Comparison of ENCODE assay signal across 20 cellular contexts in genomic region chr22:46521994-46522393, GRCh38. TPM values are rescaled to one million over a fixed set of nuclear protein-coding genes. Genes with fewer than 3 reads are reported as not detected.
DNase-seq lines count a peak whose midpoint lies in the region; ATAC-seq, FAIRE-seq and TF ChIP-seq lines count a peak whose summit lies in the region.
"Had no signal": no experiment of that assay in that cellular context is flagged by ENCODE, and none has a peak within 500 bp of the region (broad histone marks: within the 10 kb centered on the region; RNA-seq: fewer than 3 reads in every experiment).

No MANE protein-coding gene starts in this region.

- H3K36me3 ChIP-seq in HepG2 (replicated peaks in 1 of 2; ENCODE audit: control insufficient read depth in 1 of 2, insufficient read depth in 2 of 2, low read length in 2 of 2), result no peaks in the 10 kb centered on the region
- no peaks in the 10 kb centered on the region for H3K36me3 ChIP-seq in right lobe of liver
- no peaks in the 10 kb centered on the region for H3K36me3 ChIP-seq in H7 (replicated peaks; ENCODE audit: control insufficient read depth, insufficient read depth, low read length)
- no peaks in the 10 kb centered on the region for H3K36me3 ChIP-seq in upper lobe of right lung

- CTCF ChIA-PET in HepG2 (lab: Yijun Ruan, JAX; ENCODE audit: low intra/inter-chr PET ratio, low total read pairs), result no interaction called here

- no peak overlapping the region for H3K9ac ChIP-seq in HepG2 (ENCODE audit: insufficient read depth, low read depth, low read length)

- H3K4me1 ChIP-seq in HepG2 (ENCODE audit: insufficient read depth, low read length) (peaks cover 16% of the 10 kb centered on the region), right lobe of liver (no peaks in the 10 kb centered on the region), upper lobe of right lung (peaks cover 13% of the 10 kb centered on the region)

- DNase-seq in HepG2 (ENCODE audit: low spot score) (no peak), right lobe of liver (no peak), H7 (peak; percentile 9), upper lobe of right lung (peak; percentile 27), NCI-H2171 treated with DMSO at 0.1 percent for 48 hours (lab: John Stamatoyannopoulos, UW) (no peak)
- DNase-seq: AML-193; Calu3; CD4-positive, alpha-beta T cell; CD8-positive, alpha-beta T cell; DMS79 treated with DMSO at 0.1 percent for 48 hours; GF-D8 had no signal

- TF ChIP-seq RAD21 in HepG2 (CRISPR knock-in tag; IDR thresholded peaks at IDR 0.05), result no peak

- H3K4me2 ChIP-seq in HepG2 (ENCODE audit: low read depth, low read length), result no peak overlapping the region
- H3K4me2 ChIP-seq: A549 had no signal

- in situ Hi-C loops in HepG2 (cut with HindIII; ENCODE audit: extremely low pct_ligation_motif_present, low pct_unique_long_range_greater_than_20kb), result no loop called here

- no TSS peak for BruUV-seq in HepG2 (replicated peaks; lab: Mats Ljungman, UMichigan)

- POLR2A ChIA-PET in HepG2 (lab: Yijun Ruan, JAX), result no interaction called here

- intact Hi-C loops in HepG2 (cut with micrococcal nuclease; ENCODE audit: unreplicated experiment), result no loop called here
- intact Hi-C loops in right lobe of liver (cut with DNase I), result no loop called here
- intact Hi-C loops in upper lobe of right lung (cut with DNase I), result no loop called here

- H3K4me3 ChIP-seq in HepG2 (replicated peaks in 1 of 3; ENCODE audit: insufficient read depth in 1 of 3, low read depth in 2 of 3, low read length in 3 of 3) (no peak overlapping the region), right lobe of liver (no peak overlapping the region), H7 (ENCODE audit: insufficient read depth, low read depth, low read length) (no peak overlapping the region), upper lobe of right lung (no peak overlapping the region)
- H3K4me3 ChIP-seq: A549 had no signal

- ATAC-seq in HepG2, result no peak
- ATAC-seq in right lobe of liver, result no peak
- ATAC-seq in upper lobe of right lung, result no peak
- ATAC-seq in HG03521 (IDR thresholded peaks at IDR 0.05; ENCODE audit: unreplicated experiment), result no peak
- ATAC-seq: A549; CD8-positive, alpha-beta T cell had no signal

- no peak for TF ChIP-seq CTCF in HepG2 (CRISPR knock-in tag; IDR thresholded peaks at IDR 0.05)
- TF ChIP-seq CTCF in right lobe of liver (IDR thresholded peaks at IDR 0.05), result no peak
- no peak for TF ChIP-seq CTCF in upper lobe of right lung (IDR thresholded peaks at IDR 0.05)

- FAIRE-seq in HepG2 (lab: Jason Lieb, UNC), result no peak
- FAIRE-seq: A549, D721Med, G401.6, GM12891, GM19239 had no signal

- no peaks in the 10 kb centered on the region for H4K20me1 ChIP-seq in HepG2 (ENCODE audit: insufficient read depth, low read length)

- WGBS in HepG2 (ENCODE audit: low lambda C conversion rate), result 53% methylated on average over 5 of the region's 5 CpGs
- WGBS in right lobe of liver (ENCODE audit: insufficient coverage, low coverage, low lambda C conversion rate, missing lambda C conversion rate), result 75% methylated on average over 5 of the region's 5 CpGs

- no peak for TF ChIP-seq POLR2A in HepG2 (IDR thresholded peaks at IDR 0.05; ENCODE audit: insufficient read depth in 1 of 2, low read depth in 2 of 2, low read length in 2 of 2)
- no peak for TF ChIP-seq POLR2A in right lobe of liver (IDR thresholded peaks at IDR 0.05)

- TF ChIP-seq EP300 in HepG2 (IDR thresholded peaks at IDR 0.05; ENCODE audit: low read depth in 2 of 2, low read length in 2 of 2) (no peak), HepG2 (CRISPR knock-in tag; IDR thresholded peaks at IDR 0.05; ENCODE audit: borderline replicate concordance) (no peak)

- H3K79me2 ChIP-seq in HepG2 (ENCODE audit: insufficient read depth, low read length), result no peaks in the 10 kb centered on the region

- peaks cover 3 to 35% of the 10 kb centered on the region in 2 experiments; a peak in 4 of 5 replicates for H3K27me3 ChIP-seq in HepG2 (ENCODE audit: control insufficient read depth in 1 of 2, insufficient read depth in 2 of 2, low read length in 2 of 2)
- no peaks in the 10 kb centered on the region for H3K27me3 ChIP-seq in right lobe of liver
- H3K27me3 ChIP-seq in H7 (ENCODE audit: control insufficient read depth, insufficient read depth, low read length), result no peaks in the 10 kb centered on the region
- H3K27me3 ChIP-seq in upper lobe of right lung, result no peaks in the 10 kb centered on the region

- H3K9me3 ChIP-seq in HepG2 (ENCODE audit: low read length), result no peaks in the 10 kb centered on the region
- no peaks in the 10 kb centered on the region for H3K9me3 ChIP-seq in right lobe of liver
- H3K9me3 ChIP-seq in upper lobe of right lung, result no peaks in the 10 kb centered on the region
- H3K9me3 ChIP-seq: A549, Caco-2 had no signal

- no peak overlapping the region for H2AFZ ChIP-seq in HepG2 (ENCODE audit: low read length)

- H3K27ac ChIP-seq in HepG2 (ENCODE audit: extremely low read length, insufficient read depth, low read length) (no peak overlapping the region), right lobe of liver (no peak overlapping the region), upper lobe of right lung (no peak overlapping the region)
- H3K27ac ChIP-seq: 22Rv1, C4-2B had no signal

TF ChIP-seq in HepG2, 621 proteins besides CTCF, POLR2A, EP300 and RAD21:
- no peak for TF ChIP-seq MTA3 (CRISPR knock-in tag; IDR thresholded peaks at IDR 0.05)
- 0 out of 2 replicates have a peak, but pooled peaks have one; percentile 4 for TF ChIP-seq CEBPB (IDR thresholded peaks at IDR 0.05; ENCODE audit: borderline replicate concordance, low read depth, low read length)

RNA-seq across cellular contexts. Expression of gene CELSR1, which starts 15.4 kb away (rescaled TPM):
- 1.5 and 1.8 TPM in 2 replicates for total RNA-seq in HepG2 (2016; rRNA removed; fragmentation: Illumina TruSeq; extraction: Trizol)
- total RNA-seq in HepG2 (2016; cell fraction: cytosol; rRNA removed; fragmentation: Illumina TruSeq; extraction: Trizol; ENCODE audit: low read depth), result 0.53 and 0.71 TPM in 2 replicates
- total RNA-seq in HepG2 (2016; cell fraction: insoluble cytoplasmic fraction; rRNA removed; fragmentation: Illumina TruSeq; extraction: Trizol), result 1.1 and 1.6 TPM in 2 replicates
- 0.62 and 0.71 TPM in 2 replicates for total RNA-seq in HepG2 (2016; cell fraction: membrane; rRNA removed; fragmentation: Illumina TruSeq; extraction: Trizol)
- 2.1 and 2.2 TPM in 2 replicates for total RNA-seq in HepG2 (2016; cell fraction: nucleus; rRNA removed; fragmentation: Illumina TruSeq; extraction: Trizol)
- 0.78 and 0.84 TPM in 2 replicates for polyA plus RNA-seq in HepG2 (2011; rRNA removed)
- 0.49 and 0.62 TPM in 2 replicates for polyA plus RNA-seq in HepG2 (2011; cell fraction: cytosol; rRNA removed)
- 2.1 and 3.6 TPM in 2 replicates for polyA plus RNA-seq in HepG2 (2011; cell fraction: nucleus; rRNA removed)
- polyA plus RNA-seq in HepG2 (2012), result 0.75 and 0.95 TPM in 2 replicates
- 0.17 and 0.26 TPM in 2 replicates for polyA plus RNA-seq in HepG2 (2016; cell fraction: cytosol; fragmentation: Illumina TruSeq; extraction: Trizol; ENCODE audit: low read depth)
- 0.76 and 1.3 TPM in 2 replicates for polyA plus RNA-seq in HepG2 (2016; cell fraction: insoluble cytoplasmic fraction; fragmentation: Illumina TruSeq; extraction: Trizol; ENCODE audit: low read depth)
- polyA plus RNA-seq in HepG2 (2016; cell fraction: membrane; fragmentation: Illumina TruSeq; extraction: Trizol; ENCODE audit: low read depth), result 0.38 and 0.70 TPM in 2 replicates
- polyA plus RNA-seq in HepG2 (2016; cell fraction: nucleus; fragmentation: Illumina TruSeq; extraction: Trizol; ENCODE audit: insufficient read depth, low read depth), result 4.1 and 5.1 TPM in 2 replicates
- 4.5 and 19.4 TPM in 2 replicates for polyA minus RNA-seq in HepG2 (2011; rRNA and poly(A)+ RNA removed; ENCODE audit: low replicate concordance)
- polyA minus RNA-seq in HepG2 (2011; cell fraction: cytosol; rRNA and poly(A)+ RNA removed), result 0.30 and 1.1 TPM in 2 replicates
- polyA minus RNA-seq in HepG2 (2011; cell fraction: nucleus; rRNA and poly(A)+ RNA removed), result 2.0 and 3.5 TPM in 2 replicates
- 1 to 10 TPM; 2.9 to 8.2 (median 5.0) TPM for total RNA-seq in right lobe of liver
- total RNA-seq in H7 (2014; rRNA removed; shearing (Covaris generic)), result 5.3 and 7.8 TPM in 2 replicates
- 53.5 TPM for total RNA-seq in upper lobe of right lung

Comparison
In these comparisons a context has a peak if more than half of its experiments do, and no peak if none do; other contexts are left out.
1. DNase-seq: peak in H7 (single experiment) and upper lobe of right lung (single experiment); none in HepG2 (single experiment), right lobe of liver (0 of 3) and NCI-H2171 treated with DMSO at 0.1 percent for 48 hours (single experiment).